In the genomic region with DNA sequence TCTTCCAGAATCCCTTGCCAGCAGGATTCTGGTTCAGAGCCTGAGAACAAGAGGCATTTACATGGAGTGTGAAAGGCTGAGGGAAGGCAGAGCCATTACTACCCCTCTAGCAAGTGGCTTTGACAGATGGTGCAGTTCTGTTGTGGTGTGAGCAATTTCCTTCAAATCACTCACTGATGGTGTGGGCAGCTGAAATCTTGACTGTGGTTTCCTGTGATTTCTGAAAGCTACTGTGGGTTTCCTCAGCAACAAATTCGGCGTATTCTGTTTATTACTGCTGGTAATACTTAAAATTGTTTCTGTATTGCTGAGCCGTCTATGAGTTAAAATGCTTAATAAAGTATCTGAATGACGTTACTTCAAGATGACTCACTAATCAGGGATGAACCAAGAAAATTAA, we compare ENCODE assay signal across 8 cellular contexts.
DNase-seq lines count a peak whose midpoint lies in the region; ATAC-seq lines count a peak whose summit lies in the region.

No MANE protein-coding gene starts in this region.

- ATAC-seq in GM21576 (IDR thresholded peaks at IDR 0.05; ENCODE audit: unreplicated experiment) (peak; percentile 62), GM18858 (IDR thresholded peaks at IDR 0.05; ENCODE audit: unreplicated experiment) (no peak)

- H3K9ac ChIP-seq in BLaER1, result no peak overlapping the region
- H3K9ac ChIP-seq in endocrine pancreas (ENCODE audit: control insufficient read depth, insufficient read depth, low read length), result no peak overlapping the region

- H4K20me1 ChIP-seq in BLaER1, result no peaks in the 10 kb centered on the region

- peaks cover 19% of the 10 kb centered on the region for H3K4me1 ChIP-seq in BLaER1
- H3K4me1 ChIP-seq in endocrine pancreas (ENCODE audit: control insufficient read depth, insufficient read depth, low read length), result peaks cover 4% of the 10 kb centered on the region

- DNase-seq in NCI-H226 (peak; percentile 90), NCI-H1048 (lab: John Stamatoyannopoulos, UW) (no peak), NCI-H1417 (lab: John Stamatoyannopoulos, UW) (no peak)
- DNase-seq in activated CD8-positive, alpha-beta memory T cell treated with anti-CD3 and anti-CD28 coated beads for 24 hours, result no peak

- no peaks in the 10 kb centered on the region for H3K27me3 ChIP-seq in BLaER1
- no peaks in the 10 kb centered on the region for H3K27me3 ChIP-seq in endocrine pancreas (ENCODE audit: control insufficient read depth, insufficient read depth, low read length)

- H3K4me2 ChIP-seq in BLaER1, result peak overlapping the region; percentile 66

- H3K9me3 ChIP-seq in BLaER1, result 0 out of 2 replicates have a peak, but pooled peaks cover 5% of the 10 kb centered on the region
- H3K9me3 ChIP-seq in endocrine pancreas (ENCODE audit: control insufficient read depth, low read length), result no peaks in the 10 kb centered on the region

- H3K27ac ChIP-seq in BLaER1, result no peak overlapping the region

- no peak overlapping the region for H3K4me3 ChIP-seq in BLaER1
- peak overlapping the region; percentile 22 for H3K4me3 ChIP-seq in endocrine pancreas (ENCODE audit: control insufficient read depth, insufficient read depth, low read length)

- no peaks in the 10 kb centered on the region for H3K36me3 ChIP-seq in BLaER1
- H3K36me3 ChIP-seq in endocrine pancreas (ENCODE audit: control insufficient read depth, insufficient read depth, low read length), result no peaks in the 10 kb centered on the region
